In genomic region chr10:90579602-90580242, GRCh38 we compare ENCODE assay signal across 12 cellular contexts.
DNase-seq lines count a peak whose midpoint lies in the region; ATAC-seq, FAIRE-seq and TF ChIP-seq lines count a peak whose summit lies in the region.
"Had no signal": no experiment of that assay in that cellular context is flagged by ENCODE, and none has a peak within 500 bp of the region (broad histone marks: within the 10 kb centered on the region; RNA-seq: fewer than 3 reads in every experiment).

No MANE protein-coding gene starts in this region.

- TF ChIP-seq POLR2A in GM12891 (IDR thresholded peaks at IDR 0.05; ENCODE audit: low read depth, low read length) (no peak), endothelial cell of umbilical vein (IDR thresholded peaks at IDR 0.05; ENCODE audit: low read depth, low read length) (no peak)

- CTCF ChIA-PET in endothelial cell of umbilical vein (lab: Charles Lee): interaction anchor here (1.8 to 3.1 kb wide), 3 partner anchors 13 to 431 kb away, joined by 9 to 19 read pairs (median 10); no protein-coding TSS in a partner anchor

- no peaks in the 10 kb centered on the region for H3K9me1 ChIP-seq in endothelial cell of umbilical vein (replicated peaks; ENCODE audit: control insufficient read depth, extremely low read depth, insufficient read depth, low read length)

- H3K27ac Mint-ChIP-seq in natural killer cell: no peak overlapping the region
- H3K27ac Mint-ChIP-seq: T-helper 2 cell treated with Interferon-gamma antibody and Interleukin-4, amounts not matched to agents 5 μg/mL and 100 μg/mL, for 36 hours had no signal

- H4K91ac ChIP-seq in trophoblast cell (ENCODE audit: low read depth, low read length): no peak overlapping the region

- no peak overlapping the region for H2BK5ac ChIP-seq in trophoblast cell (ENCODE audit: low read depth, low read length, poor library complexity)

- H3K36me3 ChIP-seq in endothelial cell of umbilical vein (ENCODE audit: control insufficient read depth in 2 of 2, extremely low read depth in 1 of 2, insufficient read depth in 2 of 2, low read length in 2 of 2): no peaks in the 10 kb centered on the region
- no peaks in the 10 kb centered on the region for H3K36me3 ChIP-seq in trophoblast cell (ENCODE audit: control insufficient read depth in 1 of 2, insufficient read depth in 2 of 2, low read length in 2 of 2)
- H3K36me3 ChIP-seq: prostate gland had no signal

- H3K4me3 ChIP-seq in endothelial cell of umbilical vein (replicated peaks in 1 of 3; ENCODE audit: insufficient read depth in 1 of 3, low read depth in 1 of 3, low read length in 3 of 3) (no peak overlapping the region), trophoblast cell (ENCODE audit: low read depth, low read length) (no peak overlapping the region)
- H3K4me3 ChIP-seq: prostate gland had no signal

- H3K9ac ChIP-seq in endothelial cell of umbilical vein (replicated peaks; ENCODE audit: extremely low read depth, insufficient read depth, low read length): no peak overlapping the region
- no peak overlapping the region for H3K9ac ChIP-seq in trophoblast cell (ENCODE audit: low read length)

- H2AFZ ChIP-seq in endothelial cell of umbilical vein (ENCODE audit: low read depth, low read length): no peak overlapping the region
- no peak overlapping the region for H2AFZ ChIP-seq in trophoblast cell (ENCODE audit: insufficient read depth, low read length, poor library complexity)

- H3K27ac ChIP-seq in endothelial cell of umbilical vein (ENCODE audit: insufficient read depth, low read depth, low read length) (no peak overlapping the region), trophoblast cell (ENCODE audit: low read depth, low read length) (no peak overlapping the region)
- H3K27ac ChIP-seq: prostate gland had no signal

- H3K27me3 ChIP-seq in endothelial cell of umbilical vein (ENCODE audit: control insufficient read depth in 2 of 2, insufficient read depth in 2 of 2, low read length in 2 of 2) (no peaks in the 10 kb centered on the region), trophoblast cell (ENCODE audit: insufficient read depth, low read length) (no peaks in the 10 kb centered on the region)

- no peak overlapping the region for H3K23ac ChIP-seq in trophoblast cell (ENCODE audit: low read length)

- DNase-seq in GM12891 (ENCODE audit: insufficient read length, low spot score) (no peak), OCI-M1 (lab: John Stamatoyannopoulos, UW) (peak; percentile 79), endothelial cell of umbilical vein (ENCODE audit: low read depth, low spot score) (peak; percentile 5), trophoblast cell (peak; percentile 84 to 86), natural killer cell (no peak), T-helper 2 cell (no peak), NCI-H524 treated with DMSO at 0.1 percent for 48 hours (lab: John Stamatoyannopoulos, UW) (no peak)
- DNase-seq: activated T-cell treated with anti-CD3 and anti-CD28 coated beads for 4 hours had no signal

- H3K9me3 ChIP-seq in endothelial cell of umbilical vein (replicated peaks; ENCODE audit: control insufficient read depth, insufficient read depth, low read length) (no peaks in the 10 kb centered on the region), trophoblast cell (ENCODE audit: insufficient read depth, low read depth, low read length) (no peaks in the 10 kb centered on the region)
- H3K9me3 ChIP-seq: prostate gland had no signal

- H3K4ac ChIP-seq in trophoblast cell (ENCODE audit: low read depth, low read length): no peak overlapping the region

- no peaks in the 10 kb centered on the region for H3K4me1 Mint-ChIP-seq in natural killer cell

- no peak overlapping the region for H2BK12ac ChIP-seq in trophoblast cell (ENCODE audit: low read length)

- no peak overlapping the region for H3K18ac ChIP-seq in trophoblast cell (ENCODE audit: low read length)

- ATAC-seq in natural killer cell (no peak), GM21447 (IDR thresholded peaks at IDR 0.05; ENCODE audit: unreplicated experiment) (no peak)

- no peak overlapping the region for H2BK120ac ChIP-seq in trophoblast cell (ENCODE audit: insufficient read depth, low read length, poor library complexity)

- no peak overlapping the region for H3K4me2 ChIP-seq in endothelial cell of umbilical vein (ENCODE audit: insufficient read depth, low read length)
- peak overlapping the region; percentile 12 for H3K4me2 ChIP-seq in trophoblast cell (ENCODE audit: low read length)

- H3K36me3 Mint-ChIP-seq in natural killer cell: no peaks in the 10 kb centered on the region

- H4K20me1 ChIP-seq in endothelial cell of umbilical vein (replicated peaks; ENCODE audit: control insufficient read depth, extremely low read depth, insufficient read depth, low read length): no peaks in the 10 kb centered on the region

- H3K9me3 Mint-ChIP-seq in natural killer cell: peaks cover 0 to 8% of the 10 kb centered on the region in 2 donors
- H3K9me3 Mint-ChIP-seq: T-helper 2 cell treated with Interferon-gamma antibody and Interleukin-4, amounts not matched to agents 5 μg/mL and 100 μg/mL, for 36 hours had no signal

- no peak overlapping the region for H4K12ac ChIP-seq in trophoblast cell (ENCODE audit: low read depth, low read length)

- WGBS in trophoblast cell (ENCODE audit: extremely low coverage, insufficient coverage, insufficient read length): no CpG with 5 or more reads among the region's 1 CpG

- POLR2A ChIA-PET in endothelial cell of umbilical vein (lab: Charles Lee): no interaction called here

- no TSS peak for BruUV-seq in endothelial cell of umbilical vein (replicated peaks; lab: Mats Ljungman, UMichigan)

- H2AK5ac ChIP-seq in trophoblast cell (ENCODE audit: low read length): no peak overlapping the region

- dilution Hi-C loops in endothelial cell of umbilical vein (cut with MboI; ENCODE audit: extremely low pct_ligation_motif_present, low sequenced_read_pairs): no loop called here

- H3K14ac ChIP-seq in trophoblast cell (ENCODE audit: low read length): no peak overlapping the region

- intact Hi-C loops in endothelial cell of umbilical vein (cut with micrococcal nuclease): no loop called here
- intact Hi-C loops in natural killer cell (cut with micrococcal nuclease): no loop called here

- H3K27me3 Mint-ChIP-seq in natural killer cell (ENCODE audit: low read depth in 2 of 2): no peaks in the 10 kb centered on the region

- no peaks in the 10 kb centered on the region for H3K79me1 ChIP-seq in trophoblast cell (ENCODE audit: low read length)

- H3K79me2 ChIP-seq in endothelial cell of umbilical vein (ENCODE audit: control insufficient read depth, insufficient read depth, low read length) (no peaks in the 10 kb centered on the region), trophoblast cell (ENCODE audit: control insufficient read depth, insufficient read depth, low read length, poor library complexity) (no peaks in the 10 kb centered on the region)

- H3K4me3 Mint-ChIP-seq in natural killer cell: no peak overlapping the region
- H3K4me3 Mint-ChIP-seq: T-helper 2 cell treated with Interferon-gamma antibody and Interleukin-4, amounts not matched to agents 5 μg/mL and 100 μg/mL, for 36 hours had no signal

- H3K4me1 ChIP-seq in endothelial cell of umbilical vein (ENCODE audit: control insufficient read depth, extremely low read depth, insufficient read depth, low read length) (no peaks in the 10 kb centered on the region), trophoblast cell (ENCODE audit: control insufficient read depth in 1 of 2, insufficient read depth in 2 of 2, low read length in 2 of 2) (peaks cover 4% of the 10 kb centered on the region in 2 experiments)
- H3K4me1 ChIP-seq: prostate gland had no signal

- no peak overlapping the region for H4K8ac ChIP-seq in trophoblast cell (ENCODE audit: low read depth, low read length)

- FAIRE-seq in GM12891 (lab: Jason Lieb, UNC) (no peak), endothelial cell of umbilical vein (lab: Jason Lieb, UNC) (no peak)
- FAIRE-seq: colon had no signal

- TF ChIP-seq CTCF in endothelial cell of umbilical vein (IDR thresholded peaks at IDR 0.05; ENCODE audit: extremely low read depth in 1 of 2, insufficient read depth in 1 of 2, low read depth in 1 of 2, low read length in 2 of 2) (peak in 1 of 2 donors; percentile 19), natural killer cell (IDR thresholded peaks at IDR 0.05) (no peak)

TF ChIP-seq in GM12891, 5 proteins besides CTCF, POLR2A, EP300 and RAD21:
- peak; percentile 32; the same call in 1 of the 2 replicates for TF ChIP-seq SPI1 (IDR thresholded peaks at IDR 0.05; ENCODE audit: low read depth, low read length)
- TF ChIP-seq POLR2AphosphoS5 (IDR thresholded peaks at IDR 0.05; ENCODE audit: low read depth, low read length): no peak

TF ChIP-seq in endothelial cell of umbilical vein, 7 proteins besides CTCF, POLR2A, EP300 and RAD21:
- TF ChIP-seq JUN (IDR thresholded peaks at IDR 0.05; ENCODE audit: borderline replicate concordance, insufficient read depth, insufficient read length, low read depth) (no peak), GATA2 (IDR thresholded peaks at IDR 0.05; ENCODE audit: insufficient read depth, insufficient read length, low read depth, low read length) (peak; percentile 50)

Comparison
In these comparisons a context has a peak if more than half of its experiments do, and no peak if none do; other contexts are left out.
1. DNase-seq: peak in OCI-M1 (single experiment), endothelial cell of umbilical vein (single experiment) and trophoblast cell (2 of 2); none in GM12891 (single experiment), natural killer cell (single experiment), T-helper 2 cell (0 of 5) and NCI-H524 treated with DMSO at 0.1 percent for 48 hours (single experiment).